ENCODE assay signal across 8 cellular contexts in genomic region chr2:180937480-180937879, GRCh38. TPM values are rescaled to one million over a fixed set of nuclear protein-coding genes. Genes with fewer than 3 reads are reported as not detected.
DNase-seq lines count a peak whose midpoint lies in the region; ATAC-seq and TF ChIP-seq lines count a peak whose summit lies in the region.
"Not testable (repeated sequence)": the region's sequence is repeated elsewhere in the genome, so short reads cannot be mapped to it uniquely, and the experiment has no call there.

No MANE protein-coding gene starts in this region.

- not testable (repeated sequence) for H3K27ac ChIP-seq in CD4-positive, alpha-beta memory T cell (ENCODE audit: low read depth, low read length); OCI-LY7 (ENCODE audit: low read depth, low read length, poor library complexity, severe bottlenecking)

- H2AFZ ChIP-seq in OCI-LY7 (ENCODE audit: low read length) = not testable (repeated sequence)

- not testable (repeated sequence) for H3K9me3 Mint-ChIP-seq in CD4-positive, alpha-beta memory T cell; activated T-helper 1 cell treated with anti-CD3 and anti-CD28 coated beads, Interleukin-12 subunit alpha, Interleukin-12 subunit beta, Interleukin-2, Interleukin-4 antibody, amounts not matched to agents 30 ng/mL and 10 ng/mL and 1 ng/mL, durations not matched to agents 14 hours and 24 hours and 36 hours; natural killer cell treated with Interleukin-12 subunit alpha and Interleukin-12 subunit beta and Interleukin-15 and Interleukin-18, amount 100 ng/mL, for 72 hours

- peak overlapping the region; percentile 24 to 64 (median 40) for H3K4me3 Mint-ChIP-seq in CD4-positive, alpha-beta memory T cell
- not testable (repeated sequence) for H3K4me3 Mint-ChIP-seq in activated T-helper 1 cell treated with anti-CD3 and anti-CD28 coated beads, Interleukin-12 subunit alpha, Interleukin-12 subunit beta, Interleukin-2, Interleukin-4 antibody, amounts not matched to agents 30 ng/mL and 10 ng/mL and 1 ng/mL, durations not matched to agents 14 hours and 24 hours and 36 hours; natural killer cell treated with Interleukin-12 subunit alpha and Interleukin-12 subunit beta and Interleukin-15 and Interleukin-18, amount 100 ng/mL, for 72 hours

- intact Hi-C loops in CD4-positive, alpha-beta memory T cell (cut with micrococcal nuclease); OCI-LY7 (cut with micrococcal nuclease; ENCODE audit: unreplicated experiment); activated T-helper 1 cell treated with anti-CD3 and anti-CD28 coated beads, Interleukin-12 subunit alpha, Interleukin-12 subunit beta, Interleukin-2, Interleukin-4 antibody, amounts not matched to agents 30 ng/mL and 10 ng/mL and 1 ng/mL, durations not matched to agents 14 hours and 24 hours and 36 hours (cut with micrococcal nuclease): not testable (repeated sequence)

- CTCF ChIA-PET in CD4-positive, alpha-beta memory T cell (lab: Charles Lee; ENCODE audit: partially characterized antibody); OCI-LY7 (lab: Charles Lee; ENCODE audit: unreplicated experiment): not testable (repeated sequence)

- POLR2A ChIA-PET in CD4-positive, alpha-beta memory T cell (lab: Charles Lee; ENCODE audit: partially characterized antibody) = not testable (repeated sequence)
- POLR2A ChIA-PET in OCI-LY7 (lab: Charles Lee) = interaction anchor here (1.1 kb wide), 1 partner anchor 780 kb away, joined by 3 read pairs; no protein-coding TSS in a partner anchor

- not testable (repeated sequence) for H3K36me3 ChIP-seq in CD4-positive, alpha-beta memory T cell (ENCODE audit: insufficient read depth, low read length); OCI-LY7 (ENCODE audit: insufficient read depth, low read length)

- H3K9me2 ChIP-seq in OCI-LY7 (ENCODE audit: insufficient read depth, low read length) = not testable (repeated sequence)

- H3K4me1 ChIP-seq in CD4-positive, alpha-beta memory T cell (ENCODE audit: insufficient read depth, low read length); OCI-LY7 (ENCODE audit: insufficient read depth, low read length, poor library complexity, severe bottlenecking): not testable (repeated sequence)

- H3K27ac Mint-ChIP-seq in CD4-positive, alpha-beta memory T cell = peak overlapping the region in 4 of 7 donors; percentile 20 to 33 (median 26)
- not testable (repeated sequence) for H3K27ac Mint-ChIP-seq in activated T-helper 1 cell treated with anti-CD3 and anti-CD28 coated beads, Interleukin-12 subunit alpha, Interleukin-12 subunit beta, Interleukin-2, Interleukin-4 antibody, amounts not matched to agents 30 ng/mL and 10 ng/mL and 1 ng/mL, durations not matched to agents 14 hours and 24 hours and 36 hours
- H3K27ac Mint-ChIP-seq in natural killer cell treated with Interleukin-12 subunit alpha and Interleukin-12 subunit beta and Interleukin-15 and Interleukin-18, amount 100 ng/mL, for 72 hours = peak overlapping the region in 1 of 2 donors; percentile 76

- not testable (repeated sequence) for BruUV-seq in OCI-LY7 (replicated peaks; lab: Mats Ljungman, UMichigan)

- TF ChIP-seq CTCF in OCI-LY7 (conservative IDR thresholded peaks at IDR 0.05; ENCODE audit: low read length) = not testable (repeated sequence)

- not testable (repeated sequence) for H3K4me2 ChIP-seq in OCI-LY7 (ENCODE audit: low read length)

- not testable (repeated sequence) for H3K4me3 ChIP-seq in CD4-positive, alpha-beta memory T cell (ENCODE audit: low read length in 2 of 2); OCI-LY7 (ENCODE audit: low read depth, low read length, poor library complexity, severe bottlenecking)

- ATAC-seq in GM18907 (IDR thresholded peaks at IDR 0.05; ENCODE audit: unreplicated experiment) = peak; percentile 87
- ATAC-seq in GM21528 (IDR thresholded peaks at IDR 0.05; ENCODE audit: low FRiP score, unreplicated experiment) = peak; percentile 79
- peak; percentile 84 for ATAC-seq in HG02970 (IDR thresholded peaks at IDR 0.05; ENCODE audit: low FRiP score, unreplicated experiment)
- ATAC-seq in HG03457 (IDR thresholded peaks at IDR 0.05; ENCODE audit: unreplicated experiment) = peak; percentile 82
- ATAC-seq in natural killer cell treated with Interleukin-12 subunit alpha and Interleukin-12 subunit beta and Interleukin-15 and Interleukin-18, amount 100 ng/mL, for 72 hours = peak; percentile 73 to 92

- not testable (repeated sequence) for H3K79me2 ChIP-seq in OCI-LY7 (ENCODE audit: insufficient read depth, low read depth, low read length)

- not testable (repeated sequence) for H3K9me3 ChIP-seq in CD4-positive, alpha-beta memory T cell (ENCODE audit: control insufficient read depth in 1 of 2, low read length in 2 of 2); OCI-LY7 (ENCODE audit: low read length)

- H4K20me1 ChIP-seq in OCI-LY7 (ENCODE audit: insufficient read depth, low read length) = not testable (repeated sequence)

- not testable (repeated sequence) for H3K36me3 Mint-ChIP-seq in CD4-positive, alpha-beta memory T cell; activated T-helper 1 cell treated with anti-CD3 and anti-CD28 coated beads, Interleukin-12 subunit alpha, Interleukin-12 subunit beta, Interleukin-2, Interleukin-4 antibody, amounts not matched to agents 30 ng/mL and 10 ng/mL and 1 ng/mL, durations not matched to agents 14 hours and 24 hours and 36 hours (ENCODE audit: low read depth)
- H3K36me3 Mint-ChIP-seq in natural killer cell treated with Interleukin-12 subunit alpha and Interleukin-12 subunit beta and Interleukin-15 and Interleukin-18, amount 100 ng/mL, for 72 hours = peaks cover 19% of the 10 kb centered on the region

- peaks cover 2 to 15% (median 7%) of the 10 kb centered on the region in 4 donors for H3K4me1 Mint-ChIP-seq in CD4-positive, alpha-beta memory T cell
- H3K4me1 Mint-ChIP-seq in activated T-helper 1 cell treated with anti-CD3 and anti-CD28 coated beads, Interleukin-12 subunit alpha, Interleukin-12 subunit beta, Interleukin-2, Interleukin-4 antibody, amounts not matched to agents 30 ng/mL and 10 ng/mL and 1 ng/mL, durations not matched to agents 14 hours and 24 hours and 36 hours (ENCODE audit: low read depth) = peaks cover 20% of the 10 kb centered on the region
- peaks cover 16 to 17% of the 10 kb centered on the region in 2 donors for H3K4me1 Mint-ChIP-seq in natural killer cell treated with Interleukin-12 subunit alpha and Interleukin-12 subunit beta and Interleukin-15 and Interleukin-18, amount 100 ng/mL, for 72 hours (ENCODE audit: low read depth in 2 of 2)

- peak; percentile 6 to 57 (median 19) for DNase-seq in CD4-positive, alpha-beta memory T cell
- peak; percentile 1 for DNase-seq in OCI-LY7 (ENCODE audit: low spot score)
- DNase-seq in activated T-helper 1 cell treated with anti-CD3 and anti-CD28 coated beads, Interleukin-12 subunit alpha, Interleukin-12 subunit beta, Interleukin-2, Interleukin-4 antibody, amounts not matched to agents 30 ng/mL and 10 ng/mL and 1 ng/mL, durations not matched to agents 14 hours and 24 hours and 36 hours (ENCODE audit: low spot score) = peak; percentile 6
- peak; percentile 67 for DNase-seq in natural killer cell treated with Interleukin-12 subunit alpha and Interleukin-12 subunit beta and Interleukin-15 and Interleukin-18, amount 100 ng/mL, for 72 hours (ENCODE audit: low spot score)

- H3K27me3 ChIP-seq in CD4-positive, alpha-beta memory T cell (ENCODE audit: insufficient read depth, low read length) = not testable (repeated sequence)

- H3K27me3 Mint-ChIP-seq in CD4-positive, alpha-beta memory T cell; activated T-helper 1 cell treated with anti-CD3 and anti-CD28 coated beads, Interleukin-12 subunit alpha, Interleukin-12 subunit beta, Interleukin-2, Interleukin-4 antibody, amounts not matched to agents 30 ng/mL and 10 ng/mL and 1 ng/mL, durations not matched to agents 14 hours and 24 hours and 36 hours (ENCODE audit: insufficient read depth): not testable (repeated sequence)
- H3K27me3 Mint-ChIP-seq in natural killer cell treated with Interleukin-12 subunit alpha and Interleukin-12 subunit beta and Interleukin-15 and Interleukin-18, amount 100 ng/mL, for 72 hours = peaks cover 13 to 15% of the 10 kb centered on the region in 2 donors

RNA-seq across cellular contexts. Expression of gene UBE2E3, which starts 42.9 kb away (rescaled TPM):
- 10 to 100 TPM; 25.0 to 27.0 TPM for total RNA-seq in CD4-positive, alpha-beta memory T cell
- polyA plus RNA-seq in CD4-positive, alpha-beta memory T cell = 10 to 100 TPM; 45.2 to 55.0 TPM
- 26.4 and 33.7 TPM in 2 replicates for total RNA-seq in OCI-LY7 (2014; rRNA removed; shearing (Covaris generic))
- total RNA-seq in OCI-LY7 (2022) = 48.6 and 50.4 TPM in 2 replicates
- 49.8 and 57.4 TPM in 2 replicates for total RNA-seq in activated T-helper 1 cell treated with anti-CD3 and anti-CD28 coated beads, Interleukin-12 subunit alpha, Interleukin-12 subunit beta, Interleukin-2, Interleukin-4 antibody, amounts not matched to agents 30 ng/mL and 10 ng/mL and 1 ng/mL, durations not matched to agents 14 hours and 24 hours and 36 hours
- 10 to 100 TPM; 36.5 to 39.1 TPM for total RNA-seq in natural killer cell treated with Interleukin-12 subunit alpha and Interleukin-12 subunit beta and Interleukin-15 and Interleukin-18, amount 100 ng/mL, for 72 hours

Comparison
In these comparisons a context has a peak if more than half of its experiments do, and no peak if none do; other contexts are left out.
1. DNase-seq: peak in every context shown above with its lines; median percentile 67 in natural killer cell treated with Interleukin-12 subunit alpha and Interleukin-12 subunit beta and Interleukin-15 and Interleukin-18, amount 100 ng/mL, for 72 hours; 19 in CD4-positive, alpha-beta memory T cell; 6 in activated T-helper 1 cell treated with anti-CD3 and anti-CD28 coated beads, Interleukin-12 subunit alpha, Interleukin-12 subunit beta, Interleukin-2, Interleukin-4 antibody, amounts not matched to agents 30 ng/mL and 10 ng/mL and 1 ng/mL, durations not matched to agents 14 hours and 24 hours and 36 hours; 1 in OCI-LY7.